In the genomic region with DNA sequence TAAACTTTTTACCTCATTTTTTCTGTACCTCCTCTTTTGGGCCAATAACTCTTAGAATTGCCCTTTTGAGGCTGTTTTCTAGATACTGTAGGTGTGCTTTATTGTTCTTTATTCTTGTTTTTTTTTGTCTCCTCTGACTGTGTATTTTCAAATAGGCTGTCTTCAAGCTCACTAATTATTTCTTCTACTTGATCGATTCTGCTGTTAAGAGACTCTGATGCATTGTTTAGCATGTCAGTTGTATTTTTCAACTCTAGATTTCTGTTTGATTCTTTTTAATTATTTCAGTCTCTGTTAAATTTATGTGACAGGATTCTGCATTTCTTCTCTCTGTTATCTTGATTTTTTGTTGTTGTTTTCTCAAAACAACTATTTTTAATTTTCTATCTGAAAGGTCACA, we compare ENCODE assay signal across 7 cellular contexts.
"Had no signal": no experiment of that assay in that cellular context is flagged by ENCODE, and none has a peak within 500 bp of the region (broad histone marks: within the 10 kb centered on the region; RNA-seq: fewer than 3 reads in every experiment).

No MANE protein-coding gene starts in this region.

- DNase-seq: GM23248, GOT3, H7, KG1 had no signal

- H3K9ac ChIP-seq: GM23248 had no signal

- H3K4me1 ChIP-seq: HAP-1 had no signal

- H3K4me3 ChIP-seq: GM23248, HAP-1 had no signal

- FAIRE-seq: HTR-8/SVneo had no signal

- H3K36me3 ChIP-seq: HAP-1 had no signal

- ATAC-seq: HCT116 had no signal

- H3K27ac ChIP-seq: GM23248 had no signal

- H2AFZ ChIP-seq: GM23248 had no signal
